Comparison of ENCODE assay signal across 1 cellular context in genomic region chr4:139761461-139761860, GRCh38.
TF ChIP-seq lines count a peak whose summit lies in the region.

No MANE protein-coding gene starts in this region.

TF ChIP-seq in IMR-90, 13 proteins besides CTCF, POLR2A, EP300 and RAD21 (continued from another document):
- TF ChIP-seq RFX5 (IDR thresholded peaks at IDR 0.05; ENCODE audit: low read depth, low read length) (no peak), NFE2L2 (IDR thresholded peaks at IDR 0.05; ENCODE audit: low read depth, low read length) (no peak), USF2 (IDR thresholded peaks at IDR 0.05; ENCODE audit: low read depth, low read length) (no peak), MXI1 (IDR thresholded peaks at IDR 0.05; ENCODE audit: borderline replicate concordance, low read depth, low read length) (no peak)
